Comparison of ENCODE assay signal across 1 cellular context in the genomic region with DNA sequence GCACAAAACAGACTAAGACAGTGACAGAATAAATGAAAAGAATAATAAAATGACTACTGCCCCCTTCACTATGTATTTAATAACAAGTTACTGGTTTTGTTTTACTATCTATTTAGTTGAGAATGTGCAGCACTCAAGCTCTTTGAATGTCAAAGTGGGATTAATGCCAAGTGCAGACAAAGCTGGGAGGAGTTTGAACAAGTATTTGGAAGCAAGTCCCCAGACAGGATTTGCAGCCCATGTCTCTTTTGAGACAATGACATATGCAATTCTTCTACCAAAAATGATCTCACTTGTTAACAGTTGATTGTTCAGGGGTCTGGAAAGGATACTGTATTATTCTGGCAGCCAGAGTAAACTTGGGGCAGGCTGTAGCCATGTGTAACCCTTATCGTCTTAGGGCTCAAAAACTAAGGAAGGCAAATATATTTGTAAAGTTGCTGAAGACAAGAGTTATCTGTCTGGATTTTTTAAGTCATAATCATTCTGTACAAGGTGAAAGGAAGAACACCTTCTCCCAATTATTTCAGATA.
A peak's percentile ranks its signal among the peaks of the same experiment; 100 is the strongest.
TF ChIP-seq lines count a peak whose summit lies in the region.

No MANE protein-coding gene starts in this region.

TF ChIP-seq in Ishikawa, 13 proteins besides CTCF, POLR2A, EP300 and RAD21 (continued from another document):
- TF ChIP-seq TEAD4 (IDR thresholded peaks at IDR 0.05) (0 out of 2 replicates have a peak, but pooled peaks have one; percentile 11), NFIC (IDR thresholded peaks at IDR 0.05) (peak; percentile 84)
TF ChIP-seq in Ishikawa: peak in this region for 2.
